ENCODE assay signal across 8 cellular contexts in the genomic region with DNA sequence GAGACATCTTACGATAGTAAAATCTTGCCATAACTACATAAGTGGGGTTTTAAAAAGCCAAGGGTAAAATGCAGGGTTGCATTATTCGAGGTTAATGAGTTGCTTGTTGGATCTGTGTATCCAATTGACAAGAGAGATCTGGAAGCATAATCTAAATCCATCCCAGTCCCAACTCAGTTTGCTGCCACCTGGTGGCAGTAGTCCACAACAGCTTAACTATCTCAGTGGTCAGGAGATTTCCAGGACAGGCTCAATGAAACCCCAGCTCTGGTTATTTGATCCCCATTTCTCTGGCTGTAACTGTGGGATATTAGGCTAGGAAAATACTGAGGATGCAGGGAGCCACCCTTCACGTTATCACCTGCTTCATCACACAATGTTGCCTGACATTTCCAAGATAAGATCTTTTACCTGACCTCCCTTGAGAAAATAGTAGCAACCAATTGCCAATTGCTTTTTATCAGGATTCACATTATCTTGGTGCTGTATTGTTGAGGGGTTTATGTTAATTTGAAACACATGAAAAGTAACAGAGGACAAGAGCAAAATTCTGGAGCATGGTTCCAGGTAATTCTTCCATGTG.
A peak's percentile ranks its signal among the peaks of the same experiment; 100 is the strongest.
DNase-seq lines count a peak whose midpoint lies in the region; ATAC-seq and TF ChIP-seq lines count a peak whose summit lies in the region.

No MANE protein-coding gene starts in this region.

- DNase-seq in DMS53 (lab: John Stamatoyannopoulos, UW) (peak; percentile 77), GM23338 (ENCODE audit: low spot score) (peak; percentile 88), NCI-H1930 (lab: John Stamatoyannopoulos, UW) (peak; percentile 34 to 49), kidney tubule cell (ENCODE audit: low spot score) (peak; percentile 65)
- peak; percentile 22 to 30 for DNase-seq in central memory CD8-positive, alpha-beta T cell (ENCODE audit: low spot score in 2 of 2)
- DNase-seq in stimulated activated CD4-positive, alpha-beta T cell treated with anti-CD3 and anti-CD28 coated beads, Interleukin-4, amount 100 ng/mL, for 1 hour = peak; percentile 55

- ATAC-seq in GM23338 = peak; percentile 98
- no peak for ATAC-seq in central memory CD8-positive, alpha-beta T cell (replicated peaks; ENCODE audit: extremely low read depth, poor library complexity, severe bottlenecking)
- no peak for ATAC-seq in GM19463 (IDR thresholded peaks at IDR 0.05; ENCODE audit: unreplicated experiment)

- H3K9me3 Mint-ChIP-seq in GM23338 = no peaks in the 10 kb centered on the region; the same call in 2 of the 3 replicates
- no peaks in the 10 kb centered on the region for H3K9me3 Mint-ChIP-seq in central memory CD8-positive, alpha-beta T cell

- H4K20me1 ChIP-seq in GM23338 (replicated peaks; ENCODE audit: insufficient read depth) = no peaks in the 10 kb centered on the region

- H3K36me3 Mint-ChIP-seq in GM23338 (ENCODE audit: low read depth) = no peaks in the 10 kb centered on the region
- peaks cover 14% of the 10 kb centered on the region for H3K36me3 Mint-ChIP-seq in central memory CD8-positive, alpha-beta T cell (ENCODE audit: insufficient read depth)

- peaks cover 6% of the 10 kb centered on the region; the same call in 2 of the 3 replicates for H3K4me1 Mint-ChIP-seq in GM23338
- peaks cover 64% of the 10 kb centered on the region for H3K4me1 Mint-ChIP-seq in central memory CD8-positive, alpha-beta T cell

- no peak overlapping the region for H3K27ac Mint-ChIP-seq in GM23338
- peak overlapping the region; percentile 99 for H3K27ac Mint-ChIP-seq in central memory CD8-positive, alpha-beta T cell (ENCODE audit: low read depth)

- H2AFZ ChIP-seq in GM23338 = no peak overlapping the region

- H3K4me3 Mint-ChIP-seq in GM23338 = no peak overlapping the region
- peak overlapping the region; percentile 30 for H3K4me3 Mint-ChIP-seq in central memory CD8-positive, alpha-beta T cell

- H3K4me3 ChIP-seq in GM23338 = no peak overlapping the region

- no peaks in the 10 kb centered on the region for H3K27me3 Mint-ChIP-seq in GM23338 (ENCODE audit: insufficient read depth, low read depth, poor library complexity)
- no peaks in the 10 kb centered on the region for H3K27me3 Mint-ChIP-seq in central memory CD8-positive, alpha-beta T cell

- H3K27ac ChIP-seq in GM23338 (ENCODE audit: low read depth) (no peak overlapping the region), VCaP (no peak overlapping the region)

- H3K27me3 ChIP-seq in GM23338 (ENCODE audit: insufficient read depth) = no peaks in the 10 kb centered on the region

- no peaks in the 10 kb centered on the region for H3K4me1 ChIP-seq in GM23338 (ENCODE audit: insufficient read depth)

- TF ChIP-seq CTCF in GM23338 (conservative IDR thresholded peaks at IDR 0.05; ENCODE audit: low read depth in 2 of 2) (peak; percentile 85 to 95), VCaP (conservative IDR thresholded peaks at IDR 0.05) (peak; percentile 88)

- H3K79me2 ChIP-seq in GM23338 (replicated peaks; ENCODE audit: insufficient read depth) = no peaks in the 10 kb centered on the region

- H3K36me3 ChIP-seq in GM23338 (ENCODE audit: insufficient read depth) = no peaks in the 10 kb centered on the region

- H3K4me2 ChIP-seq in GM23338 = no peak overlapping the region

- H3F3A ChIP-seq in GM23338 (replicated peaks; ENCODE audit: low read depth) = no peaks in the 10 kb centered on the region

- no peaks in the 10 kb centered on the region for H3K9me2 ChIP-seq in GM23338 (ENCODE audit: insufficient read depth)

TF ChIP-seq in GM23338, 12 proteins besides CTCF, POLR2A, EP300 and RAD21 (continues in another document):
- no peak for TF ChIP-seq CREB1 (CRISPR knock-in tag; IDR thresholded peaks at IDR 0.05; ENCODE audit: low read depth)
- TF ChIP-seq ZNF114 (CRISPR knock-in tag; IDR thresholded peaks at IDR 0.05) = no peak
- no peak for TF ChIP-seq EZH2phosphoT487 (IDR thresholded peaks at IDR 0.05; ENCODE audit: unreplicated experiment)
- TF ChIP-seq JUNB (IDR thresholded peaks at IDR 0.05; ENCODE audit: unreplicated experiment) = no peak
- TF ChIP-seq EZH2 (IDR thresholded peaks at IDR 0.05; ENCODE audit: low read depth, unreplicated experiment) = no peak
- no peak for TF ChIP-seq NANOG (IDR thresholded peaks at IDR 0.05; ENCODE audit: borderline replicate concordance)
- TF ChIP-seq, protein P1, sequence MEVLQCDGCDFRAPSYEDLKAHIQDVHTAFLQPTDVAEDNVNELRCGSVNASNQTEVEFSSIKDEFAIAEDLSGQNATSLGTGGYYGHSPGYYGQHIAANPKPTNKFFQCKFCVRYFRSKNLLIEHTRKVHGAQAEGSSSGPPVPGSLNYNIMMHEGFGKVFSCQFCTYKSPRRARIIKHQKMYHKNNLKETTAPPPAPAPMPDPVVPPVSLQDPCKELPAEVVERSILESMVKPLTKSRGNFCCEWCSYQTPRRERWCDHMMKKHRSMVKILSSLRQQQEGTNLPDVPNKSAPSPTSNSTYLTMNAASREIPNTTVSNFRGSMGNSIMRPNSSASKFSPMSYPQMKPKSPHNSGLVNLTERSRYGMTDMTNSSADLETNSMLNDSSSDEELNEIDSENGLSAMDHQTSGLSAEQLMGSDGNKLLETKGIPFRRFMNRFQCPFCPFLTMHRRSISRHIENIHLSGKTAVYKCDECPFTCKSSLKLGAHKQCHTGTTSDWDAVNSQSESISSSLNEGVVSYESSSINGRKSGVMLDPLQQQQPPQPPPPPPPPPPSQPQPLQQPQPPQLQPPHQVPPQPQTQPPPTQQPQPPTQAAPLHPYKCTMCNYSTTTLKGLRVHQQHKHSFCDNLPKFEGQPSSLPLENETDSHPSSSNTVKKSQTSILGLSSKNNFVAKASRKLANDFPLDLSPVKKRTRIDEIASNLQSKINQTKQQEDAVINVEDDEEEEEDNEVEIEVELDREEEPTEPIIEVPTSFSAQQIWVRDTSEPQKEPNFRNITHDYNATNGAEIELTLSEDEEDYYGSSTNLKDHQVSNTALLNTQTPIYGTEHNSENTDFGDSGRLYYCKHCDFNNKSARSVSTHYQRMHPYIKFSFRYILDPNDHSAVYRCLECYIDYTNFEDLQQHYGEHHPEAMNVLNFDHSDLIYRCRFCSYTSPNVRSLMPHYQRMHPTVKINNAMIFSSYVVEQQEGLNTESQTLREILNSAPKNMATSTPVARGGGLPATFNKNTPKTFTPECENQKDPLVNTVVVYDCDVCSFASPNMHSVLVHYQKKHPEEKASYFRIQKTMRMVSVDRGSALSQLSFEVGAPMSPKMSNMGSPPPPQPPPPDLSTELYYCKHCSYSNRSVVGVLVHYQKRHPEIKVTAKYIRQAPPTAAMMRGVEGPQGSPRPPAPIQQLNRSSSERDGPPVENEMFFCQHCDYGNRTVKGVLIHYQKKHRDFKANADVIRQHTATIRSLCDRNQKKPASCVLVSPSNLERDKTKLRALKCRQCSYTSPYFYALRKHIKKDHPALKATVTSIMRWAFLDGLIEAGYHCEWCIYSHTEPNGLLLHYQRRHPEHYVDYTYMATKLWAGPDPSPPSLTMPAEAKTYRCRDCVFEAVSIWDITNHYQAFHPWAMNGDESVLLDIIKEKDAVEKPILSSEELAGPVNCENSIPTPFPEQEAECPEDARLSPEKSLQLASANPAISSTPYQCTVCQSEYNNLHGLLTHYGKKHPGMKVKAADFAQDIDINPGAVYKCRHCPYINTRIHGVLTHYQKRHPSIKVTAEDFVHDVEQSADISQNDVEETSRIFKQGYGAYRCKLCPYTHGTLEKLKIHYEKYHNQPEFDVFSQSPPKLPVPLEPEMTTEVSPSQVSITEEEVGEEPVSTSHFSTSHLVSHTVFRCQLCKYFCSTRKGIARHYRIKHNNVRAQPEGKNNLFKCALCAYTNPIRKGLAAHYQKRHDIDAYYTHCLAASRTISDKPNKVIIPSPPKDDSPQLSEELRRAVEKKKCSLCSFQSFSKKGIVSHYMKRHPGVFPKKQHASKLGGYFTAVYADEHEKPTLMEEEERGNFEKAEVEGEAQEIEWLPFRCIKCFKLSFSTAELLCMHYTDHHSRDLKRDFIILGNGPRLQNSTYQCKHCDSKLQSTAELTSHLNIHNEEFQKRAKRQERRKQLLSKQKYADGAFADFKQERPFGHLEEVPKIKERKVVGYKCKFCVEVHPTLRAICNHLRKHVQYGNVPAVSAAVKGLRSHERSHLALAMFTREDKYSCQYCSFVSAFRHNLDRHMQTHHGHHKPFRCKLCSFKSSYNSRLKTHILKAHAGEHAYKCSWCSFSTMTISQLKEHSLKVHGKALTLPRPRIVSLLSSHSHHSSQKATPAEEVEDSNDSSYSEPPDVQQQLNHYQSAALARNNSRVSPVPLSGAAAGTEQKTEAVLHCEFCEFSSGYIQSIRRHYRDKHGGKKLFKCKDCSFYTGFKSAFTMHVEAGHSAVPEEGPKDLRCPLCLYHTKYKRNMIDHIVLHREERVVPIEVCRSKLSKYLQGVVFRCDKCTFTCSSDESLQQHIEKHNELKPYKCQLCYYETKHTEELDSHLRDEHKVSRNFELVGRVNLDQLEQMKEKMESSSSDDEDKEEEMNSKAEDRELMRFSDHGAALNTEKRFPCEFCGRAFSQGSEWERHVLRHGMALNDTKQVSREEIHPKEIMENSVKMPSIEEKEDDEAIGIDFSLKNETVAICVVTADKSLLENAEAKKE (CRISPR knock-in tag; IDR thresholded peaks at IDR 0.05) = no peak
- TF ChIP-seq ZNF331 (CRISPR knock-in tag; IDR thresholded peaks at IDR 0.05; ENCODE audit: low read depth) = no peak
- no peak for TF ChIP-seq STAT1 (IDR thresholded peaks at IDR 0.05; ENCODE audit: unreplicated experiment)
- TF ChIP-seq POLR2AphosphoS5 (IDR thresholded peaks at IDR 0.05; ENCODE audit: low read depth) = no peak
- TF ChIP-seq, protein P2, sequence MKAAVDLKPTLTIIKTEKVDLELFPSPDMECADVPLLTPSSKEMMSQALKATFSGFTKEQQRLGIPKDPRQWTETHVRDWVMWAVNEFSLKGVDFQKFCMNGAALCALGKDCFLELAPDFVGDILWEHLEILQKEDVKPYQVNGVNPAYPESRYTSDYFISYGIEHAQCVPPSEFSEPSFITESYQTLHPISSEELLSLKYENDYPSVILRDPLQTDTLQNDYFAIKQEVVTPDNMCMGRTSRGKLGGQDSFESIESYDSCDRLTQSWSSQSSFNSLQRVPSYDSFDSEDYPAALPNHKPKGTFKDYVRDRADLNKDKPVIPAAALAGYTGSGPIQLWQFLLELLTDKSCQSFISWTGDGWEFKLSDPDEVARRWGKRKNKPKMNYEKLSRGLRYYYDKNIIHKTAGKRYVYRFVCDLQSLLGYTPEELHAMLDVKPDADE (IDR thresholded peaks at IDR 0.05) = no peak

Comparison
In these comparisons a context has a peak if more than half of its experiments do, and no peak if none do; other contexts are left out.
1. DNase-seq: peak in every context shown above with its lines; median percentile 88 in GM23338; 77 in DMS53; 65 in kidney tubule cell; 55 in stimulated activated CD4-positive, alpha-beta T cell treated with anti-CD3 and anti-CD28 coated beads, Interleukin-4, amount 100 ng/mL, for 1 hour; 42 in NCI-H1930; 26 in central memory CD8-positive, alpha-beta T cell.